ENCODE assay signal across 1 cellular context in the genomic region with DNA sequence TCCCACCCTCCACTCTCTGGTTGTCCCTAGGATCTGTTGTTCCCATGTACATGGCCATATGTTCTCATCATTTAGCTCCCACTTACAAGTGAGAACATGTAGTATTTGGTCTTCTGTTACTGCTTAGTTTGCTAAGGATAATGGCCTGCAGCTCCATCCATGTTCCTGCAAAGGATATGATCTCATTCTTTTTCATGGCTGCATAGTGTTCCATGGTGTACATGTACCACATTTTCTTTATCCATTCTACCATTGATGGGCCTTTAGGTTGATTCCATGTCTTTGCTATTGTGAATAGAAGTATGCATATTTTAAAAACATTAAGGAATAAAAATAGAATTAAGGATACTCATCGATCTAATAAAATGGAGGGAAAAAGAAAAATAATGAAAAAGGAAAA.
TF ChIP-seq lines count a peak whose summit lies in the region.

No MANE protein-coding gene starts in this region.

TF ChIP-seq in K562, 482 proteins besides CTCF, POLR2A, EP300 and RAD21 (continued from another document):
- TF ChIP-seq ZNF586 (CRISPR knock-in tag; conservative IDR thresholded peaks at IDR 0.05) (no peak), FOXJ2 (tag; IDR thresholded peaks at IDR 0.05) (no peak), KDM5B (IDR thresholded peaks at IDR 0.05; ENCODE audit: insufficient replicate concordance, low read depth, low read length) (no peak), CEBPG (CRISPR knock-in tag; IDR thresholded peaks at IDR 0.05) (no peak), CEBPG (tag; conservative IDR thresholded peaks at IDR 0.05 in 1 of 2, IDR thresholded peaks at IDR 0.05 in 1 of 2) (no peak), KDM1A (IDR thresholded peaks at IDR 0.05) (0 out of 4 replicates have a peak, but pooled peaks of 1 of the 2 experiments have one; percentile 35), NEUROD1 (IDR thresholded peaks at IDR 0.05; ENCODE audit: borderline replicate concordance, low read depth, low read length, partially characterized antibody) (no peak), ZNF764 (CRISPR knock-in tag; IDR thresholded peaks at IDR 0.05; ENCODE audit: low read depth) (no peak), KDM2B (CRISPR knock-in tag; IDR thresholded peaks at IDR 0.05) (no peak), SNAPC5 (CRISPR knock-in tag; IDR thresholded peaks at IDR 0.05) (no peak), SAFB2 (IDR thresholded peaks at IDR 0.05; ENCODE audit: borderline replicate concordance, low read depth, low read length, severe bottlenecking) (no peak)
